In the genomic region with DNA sequence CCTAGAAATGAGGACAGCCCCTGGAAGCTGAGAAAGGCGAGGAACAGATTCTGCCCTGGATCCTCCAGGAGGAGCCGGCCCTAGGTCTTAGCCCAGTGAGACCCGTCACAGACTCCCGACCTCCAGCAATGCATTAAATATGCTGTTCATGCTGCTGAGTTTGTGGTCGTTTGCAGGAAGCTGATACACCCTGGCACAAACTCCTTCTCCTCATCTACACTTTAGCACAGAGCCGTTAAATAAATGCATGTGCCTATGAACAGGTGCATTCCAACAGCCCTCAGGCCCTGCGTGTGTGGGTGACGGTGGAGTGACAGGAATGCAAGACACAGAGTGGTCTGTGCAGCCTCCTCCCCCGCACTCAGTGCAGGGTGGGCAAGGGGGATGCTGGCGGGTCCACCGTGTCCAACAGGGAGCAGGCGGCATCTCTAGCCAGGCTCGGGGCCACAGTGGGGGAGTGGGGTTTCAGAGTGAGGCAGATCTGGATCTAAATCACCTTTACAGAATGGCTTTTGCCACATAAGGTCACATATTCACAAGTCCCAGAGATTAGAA, we compare ENCODE assay signal across 24 cellular contexts.
A peak's percentile ranks its signal among the peaks of the same experiment; 100 is the strongest.
DNase-seq lines count a peak whose midpoint lies in the region; ATAC-seq, FAIRE-seq and TF ChIP-seq lines count a peak whose summit lies in the region.
"Had no signal": no experiment of that assay in that cellular context is flagged by ENCODE, and none has a peak within 500 bp of the region (broad histone marks: within the 10 kb centered on the region; RNA-seq: fewer than 3 reads in every experiment).

No MANE protein-coding gene starts in this region.

- no peak overlapping the region for H2AK9ac ChIP-seq in IMR-90 (replicated peaks; ENCODE audit: low read depth, low read length, poor library complexity)

- no peaks in the 10 kb centered on the region for H3K79me2 ChIP-seq in keratinocyte (ENCODE audit: control insufficient read depth, insufficient read depth, low read length)

- peaks cover 7% of the 10 kb centered on the region; the same call in 1 of the 2 replicates for H3K27me3 ChIP-seq in IMR-90 (ENCODE audit: control insufficient read depth, insufficient read depth, low read length)
- H3K27me3 ChIP-seq in keratinocyte (ENCODE audit: control insufficient read depth, extremely low read depth, insufficient read depth, low read length): no peaks in the 10 kb centered on the region
- H3K27me3 ChIP-seq in thymus (ENCODE audit: control insufficient read depth, insufficient read depth): no peaks in the 10 kb centered on the region
- H3K27me3 ChIP-seq: uterus had no signal

- no peak overlapping the region; the same call in 1 of the 2 replicates for H3K4ac ChIP-seq in IMR-90 (ENCODE audit: low read depth, low read length)

- H3K4me1 ChIP-seq in IMR-90 (ENCODE audit: control insufficient read depth, insufficient read depth, low read length) (peaks cover 19% of the 10 kb centered on the region), keratinocyte (ENCODE audit: control insufficient read depth, extremely low read depth, insufficient read depth, low read length) (peaks cover 41% of the 10 kb centered on the region), thymus (ENCODE audit: control insufficient read depth, insufficient read depth, low read length) (peaks cover 20% of the 10 kb centered on the region)
- H3K4me1 ChIP-seq: uterus had no signal

- no peaks in the 10 kb centered on the region for H3K4me1 Mint-ChIP-seq in activated T-cell treated with anti-CD3 and anti-CD28 coated beads, Interleukin-2, amount 50 U/mL, for 4 hours (ENCODE audit: low read depth)
- H3K4me1 Mint-ChIP-seq: memory B cell had no signal

- no peak overlapping the region for H2AFZ ChIP-seq in IMR-90 (replicated peaks; ENCODE audit: low read length, poor library complexity)
- no peak overlapping the region for H2AFZ ChIP-seq in keratinocyte (ENCODE audit: control insufficient read depth, low read length)

- H4K8ac ChIP-seq in IMR-90 (ENCODE audit: low read depth in 2 of 2, low read length in 2 of 2): no peak overlapping the region

- H2BK120ac ChIP-seq in IMR-90 (ENCODE audit: low read depth, low read length): no peak overlapping the region

- BruUV-seq in IMR-90 (replicated peaks; lab: Mats Ljungman, UMichigan): no TSS peak

- CTCF ChIA-PET in IMR-90 (lab: Yijun Ruan, JAX): interaction anchor here (2.3 kb wide), 1 partner anchor 164 kb away, joined by 10 read pairs; no protein-coding TSS in a partner anchor

- WGBS in IMR-90 (ENCODE audit: extremely low coverage in 2 of 2, insufficient read length in 1 of 2), 2 experiments: no CpG with 5 or more reads among the region's 13 CpGs
- WGBS in thymus: 64% methylated on average over 13 of the region's 13 CpGs

- no peak overlapping the region for H3K56ac ChIP-seq in IMR-90 (ENCODE audit: extremely low read depth, insufficient read depth, low read length)

- H3K23ac ChIP-seq in IMR-90 (ENCODE audit: low read depth, low read length): no peak overlapping the region

- no peak overlapping the region for H4K91ac ChIP-seq in IMR-90 (ENCODE audit: insufficient read depth, low read depth, low read length)

- H2BK5ac ChIP-seq in IMR-90 (ENCODE audit: low read depth, low read length, poor library complexity, severe bottlenecking): no peak overlapping the region

- dilution Hi-C loops in IMR-90 (cut with HindIII; ENCODE audit: low sequenced_read_pairs, unreplicated experiment) (no loop called here), keratinocyte (cut with MboI; ENCODE audit: extremely low pct_ligation_motif_present, low sequenced_read_pairs) (no loop called here)

- H3K18ac ChIP-seq in IMR-90 (ENCODE audit: low read depth, low read length): no peak overlapping the region

- ATAC-seq in IMR-90 (ENCODE audit: low read depth): no peak
- ATAC-seq in activated T-cell treated with anti-CD3 and anti-CD28 coated beads, Interleukin-2, amount 50 U/mL, for 4 hours: no peak
- ATAC-seq: activated naive CD4-positive, alpha-beta T cell treated with anti-CD3 and anti-CD28 coated beads, Interleukin-2, amount 50 U/mL, for 72 hours; stimulated activated effector memory CD8-positive, alpha-beta T cell treated with anti-CD3 and anti-CD28 coated beads, Interleukin-12 subunit alpha, Interleukin-12 subunit beta, amount 100 ng/mL, for 72 hours had no signal

- H2BK20ac ChIP-seq in IMR-90 (ENCODE audit: low read depth, low read length): peak overlapping the region; percentile 21; the same call in 1 of the 2 replicates

- H3K36me3 ChIP-seq in IMR-90 (ENCODE audit: control insufficient read depth, insufficient read depth, low read length) (no peaks in the 10 kb centered on the region), keratinocyte (ENCODE audit: control insufficient read depth in 2 of 2, extremely low read depth in 1 of 2, insufficient read depth in 2 of 2, low read length in 2 of 2) (no peaks in the 10 kb centered on the region), thymus (ENCODE audit: control insufficient read depth, insufficient read depth) (no peaks in the 10 kb centered on the region)
- H3K36me3 ChIP-seq: uterus had no signal

- no peak for TF ChIP-seq CTCF in IMR-90 (conservative IDR thresholded peaks at IDR 0.05; ENCODE audit: low read depth, low read length)
- TF ChIP-seq CTCF in keratinocyte (optimal IDR thresholded peaks at IDR 0.05 in 1 of 3, IDR thresholded peaks at IDR 0.05 in 1 of 3, conservative IDR thresholded peaks at IDR 0.05 in 1 of 3; ENCODE audit: extremely low read depth in 1 of 3, insufficient read depth in 2 of 3, low read length in 3 of 3): no peak

- no peak overlapping the region for H3K4me3 ChIP-seq in IMR-90 (ENCODE audit: insufficient read depth, low read depth, low read length)
- no peak overlapping the region for H3K4me3 ChIP-seq in keratinocyte (ENCODE audit: control insufficient read depth in 2 of 3, extremely low read depth in 1 of 3, insufficient read depth in 2 of 3, low read depth in 1 of 3, low read length in 3 of 3)
- H3K4me3 ChIP-seq in thymus (ENCODE audit: low read length): no peak overlapping the region
- H3K4me3 ChIP-seq: smooth muscle cell, uterus had no signal

- no peaks in the 10 kb centered on the region for H3K79me1 ChIP-seq in IMR-90 (ENCODE audit: low read depth in 1 of 2, low read length in 2 of 2)

- H3K27me3 Mint-ChIP-seq in activated T-cell treated with anti-CD3 and anti-CD28 coated beads, Interleukin-2, amount 50 U/mL, for 4 hours (ENCODE audit: low read depth): peaks cover 35% of the 10 kb centered on the region

- TF ChIP-seq RAD21 in IMR-90 (IDR thresholded peaks at IDR 0.05; ENCODE audit: low read length): no peak

- H3K9me3 Mint-ChIP-seq in activated T-cell treated with anti-CD3 and anti-CD28 coated beads, Interleukin-2, amount 50 U/mL, for 4 hours: no peaks in the 10 kb centered on the region
- H3K9me3 Mint-ChIP-seq: activated naive CD4-positive, alpha-beta T cell treated with anti-CD3 and anti-CD28 coated beads, Interleukin-2, amount 50 U/mL, for 72 hours; HFFc6; memory B cell; stimulated activated effector memory CD8-positive, alpha-beta T cell treated with anti-CD3 and anti-CD28 coated beads, Interleukin-12 subunit alpha, Interleukin-12 subunit beta, amount 100 ng/mL, for 72 hours had no signal

- no peak overlapping the region for H3K9ac ChIP-seq in IMR-90 (ENCODE audit: low read depth, low read length)
- no peak overlapping the region for H3K9ac ChIP-seq in keratinocyte (ENCODE audit: control insufficient read depth, extremely low read depth, insufficient read depth, low read length)
- H3K9ac ChIP-seq: KMS-11 had no signal

- no peak overlapping the region for H3K4me2 ChIP-seq in IMR-90 (ENCODE audit: low read depth, low read length)
- H3K4me2 ChIP-seq in keratinocyte (ENCODE audit: control insufficient read depth, extremely low read depth, insufficient read depth, low read depth, low read length): no peak overlapping the region
- H3K4me2 ChIP-seq: KMS-11, smooth muscle cell had no signal

- no peak overlapping the region for H2BK15ac ChIP-seq in IMR-90 (ENCODE audit: low read depth, low read length)

- H3K9me1 ChIP-seq in IMR-90 (ENCODE audit: insufficient read depth, low read length) (peaks cover 15% of the 10 kb centered on the region), keratinocyte (ENCODE audit: control insufficient read depth, extremely low read depth, insufficient read depth, low read length) (no peaks in the 10 kb centered on the region)

- POLR2A ChIA-PET in IMR-90 (lab: Charles Lee; ENCODE audit: unreplicated experiment): no interaction called here

- H4K20me1 ChIP-seq in IMR-90 (ENCODE audit: insufficient read depth, low read length) (peaks cover 6% of the 10 kb centered on the region; the same call in 1 of the 2 replicates), keratinocyte (ENCODE audit: control insufficient read depth, extremely low read depth, insufficient read depth, low read length) (no peaks in the 10 kb centered on the region)

- no peak overlapping the region for H4K5ac ChIP-seq in IMR-90 (ENCODE audit: low read depth, low read length)

- H3K27ac ChIP-seq in IMR-90 (ENCODE audit: insufficient read depth, low read length) (no peak overlapping the region), keratinocyte (ENCODE audit: control insufficient read depth, insufficient read depth, low read length) (peak overlapping the region; percentile 90), thymus (ENCODE audit: low read depth) (peak overlapping the region; percentile 33)
- H3K27ac ChIP-seq: KMS-11, uterus, VCaP had no signal

- no peaks in the 10 kb centered on the region for H3K36me3 Mint-ChIP-seq in activated T-cell treated with anti-CD3 and anti-CD28 coated beads, Interleukin-2, amount 50 U/mL, for 4 hours (ENCODE audit: insufficient read depth)
- H3K36me3 Mint-ChIP-seq: activated naive CD4-positive, alpha-beta T cell treated with anti-CD3 and anti-CD28 coated beads, Interleukin-2, amount 50 U/mL, for 72 hours; memory B cell; stimulated activated effector memory CD8-positive, alpha-beta T cell treated with anti-CD3 and anti-CD28 coated beads, Interleukin-12 subunit alpha, Interleukin-12 subunit beta, amount 100 ng/mL, for 72 hours had no signal

- intact Hi-C loops in IMR-90 (cut with micrococcal nuclease): loop anchor here (2.0 kb wide), 1 partner anchor 264 kb away; the partner anchor contains the start of gene PRDM15

- H3K4me3 Mint-ChIP-seq in activated T-cell treated with anti-CD3 and anti-CD28 coated beads, Interleukin-2, amount 50 U/mL, for 4 hours: no peak overlapping the region
- H3K4me3 Mint-ChIP-seq: HFFc6; memory B cell; stimulated activated effector memory CD8-positive, alpha-beta T cell treated with anti-CD3 and anti-CD28 coated beads, Interleukin-12 subunit alpha, Interleukin-12 subunit beta, amount 100 ng/mL, for 72 hours had no signal

- FAIRE-seq in keratinocyte (lab: Jason Lieb, UNC): no peak
- FAIRE-seq: D721Med, HTR-8/SVneo had no signal

- TF ChIP-seq POLR2A in IMR-90 (IDR thresholded peaks at IDR 0.05; ENCODE audit: low read depth, low read length): no peak

- peak overlapping the region; percentile 72 for H2AK5ac ChIP-seq in IMR-90 (ENCODE audit: low read depth, low read length)

- in situ Hi-C loops in IMR-90 (cut with MboI; ENCODE audit: low sequenced_read_pairs): loop anchor here (5.0 to 10.0 kb wide), 3 partner anchors 153 to 500 kb away; partner anchors contain the start of gene RIPK4

- DNase-seq in IMR-90: no peak
- peak; percentile 27 for DNase-seq in amniotic epithelial cell (ENCODE audit: low read depth)
- no peak for DNase-seq in keratinocyte (ENCODE audit: low read depth, low spot score)
- DNase-seq in mesenteric fat pad (ENCODE audit: low spot score): no peak
- no peak for DNase-seq in activated T-cell treated with anti-CD3 and anti-CD28 coated beads, Interleukin-2, amount 50 U/mL, for 4 hours
- DNase-seq in NK-92 (lab: John Stamatoyannopoulos, UW; ENCODE audit: unreplicated experiment): no peak
- DNase-seq: head of caudate nucleus; HFFc6; NCI-H1694 treated with DMSO at 0.1 percent for 48 hours; NCI-H2171; NCI-H524 treated with DMSO at 0.1 percent for 48 hours; occipital lobe; RPMI8226; stimulated activated CD4-positive, alpha-beta T cell treated with anti-CD3 and anti-CD28 coated beads, Interleukin-2, amount 100 ng/mL, for 24 hours; uterus had no signal

- no peak overlapping the region for H3K14ac ChIP-seq in IMR-90 (replicated peaks; ENCODE audit: low read depth, low read length)

- H3K9me3 ChIP-seq in IMR-90 (ENCODE audit: control insufficient read depth, insufficient read depth, low read length): no peaks in the 10 kb centered on the region
- H3K9me3 ChIP-seq in keratinocyte (ENCODE audit: control insufficient read depth, low read depth, low read length): no peaks in the 10 kb centered on the region
- H3K9me3 ChIP-seq in thymus (ENCODE audit: control insufficient read depth): no peaks in the 10 kb centered on the region
- H3K9me3 ChIP-seq: uterus had no signal
